9 cellular contexts compared by ENCODE assay signal in the genomic region with DNA sequence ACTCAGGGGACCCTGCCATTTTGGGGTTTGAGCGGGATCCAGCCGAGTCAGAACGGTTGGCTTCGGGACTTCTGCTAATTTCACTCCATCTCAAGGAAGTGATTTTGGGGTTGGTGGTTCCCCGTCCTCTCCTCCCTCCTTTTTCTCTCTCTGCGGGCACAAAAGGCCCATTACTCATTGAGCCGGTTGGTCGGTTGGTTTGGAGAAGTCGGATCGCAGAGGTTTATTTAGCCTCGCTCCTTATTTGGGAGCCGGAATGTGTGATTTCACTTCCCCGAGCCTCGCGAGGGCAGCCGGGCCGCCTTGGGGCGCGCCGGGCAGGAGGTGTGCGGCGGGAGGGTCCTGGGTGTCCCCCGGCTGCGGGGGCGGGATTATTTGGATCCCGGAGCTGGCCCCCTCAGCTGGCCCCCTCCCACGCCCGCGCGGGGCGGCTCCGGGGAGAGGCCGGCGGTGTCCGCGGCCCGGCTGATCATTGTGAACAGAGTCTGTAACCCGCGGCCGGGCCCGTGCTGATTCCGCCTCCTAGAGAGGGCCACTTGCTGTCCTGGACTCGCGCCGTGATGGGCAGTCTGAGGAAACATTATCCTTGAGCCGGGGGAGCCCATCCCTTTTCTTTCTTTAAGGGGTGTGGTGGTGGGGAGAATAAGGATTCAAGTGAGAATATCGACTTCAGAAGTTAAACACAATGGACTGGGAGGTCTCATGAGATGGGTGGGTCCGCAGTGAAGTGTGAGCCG. TPM values are rescaled to one million over a fixed set of nuclear protein-coding genes. Genes with fewer than 3 reads are reported as not detected.
A peak's percentile ranks its signal among the peaks of the same experiment; 100 is the strongest.
DNase-seq lines count a peak whose midpoint lies in the region; ATAC-seq, FAIRE-seq and TF ChIP-seq lines count a peak whose summit lies in the region.
"Had no signal": no experiment of that assay in that cellular context is flagged by ENCODE, and none has a peak within 500 bp of the region (broad histone marks: within the 10 kb centered on the region; RNA-seq: fewer than 3 reads in every experiment).

No MANE protein-coding gene starts in this region.

- intact Hi-C loops in natural killer cell (cut with micrococcal nuclease), result loop anchor here (2.0 to 5.0 kb wide), 3 partner anchors 17 to 41 kb away; no protein-coding TSS in a partner anchor

- no peaks in the 10 kb centered on the region for H3K9me3 Mint-ChIP-seq in activated T-cell treated with anti-CD3 and anti-CD28 coated beads, Interleukin-2, amount 50 U/mL, for 72 hours
- no peaks in the 10 kb centered on the region for H3K9me3 Mint-ChIP-seq in natural killer cell

- peaks cover 0 to 7% of the 10 kb centered on the region in 2 donors for H3K36me3 Mint-ChIP-seq in activated T-cell treated with anti-CD3 and anti-CD28 coated beads, Interleukin-2, amount 50 U/mL, for 72 hours (ENCODE audit: insufficient read depth in 2 of 2)
- no peaks in the 10 kb centered on the region for H3K36me3 Mint-ChIP-seq in natural killer cell

- H3K36me3 ChIP-seq in H7 (replicated peaks; ENCODE audit: control insufficient read depth, insufficient read depth, low read length), result no peaks in the 10 kb centered on the region

- H3K27me3 Mint-ChIP-seq in activated T-cell treated with anti-CD3 and anti-CD28 coated beads, Interleukin-2, amount 50 U/mL, for 72 hours (ENCODE audit: low read depth), result peaks cover 15% of the 10 kb centered on the region
- H3K27me3 Mint-ChIP-seq in natural killer cell (ENCODE audit: low read depth in 2 of 2), result no peaks in the 10 kb centered on the region

- H3K27ac Mint-ChIP-seq in activated T-cell treated with anti-CD3 and anti-CD28 coated beads, Interleukin-2, amount 50 U/mL, for 72 hours, result peak overlapping the region; percentile 94
- H3K27ac Mint-ChIP-seq in natural killer cell, result peak overlapping the region; percentile 96

- FAIRE-seq in D721Med (lab: Jason Lieb, UNC), result no peak
- FAIRE-seq: colon had no signal

- peak; percentile 55 to 69 for ATAC-seq in activated T-cell treated with anti-CD3 and anti-CD28 coated beads, Interleukin-2, amount 50 U/mL, for 72 hours (replicated peaks in 1 of 2)
- ATAC-seq in natural killer cell, result peak; percentile 31 to 56 (median 46)

- DNase-seq in EH (ENCODE audit: low read depth) (peak; percentile 87), H7 (peak; percentile 84), NCI-H69 (lab: John Stamatoyannopoulos, UW) (peak; percentile 70), fibroblast of mammary gland (ENCODE audit: low read depth) (peak; percentile 70), natural killer cell (peak; percentile 49), ureter (ENCODE audit: low spot score) (peak; percentile 68), D721Med (ENCODE audit: insufficient read length, low spot score) (no peak)
- peak; percentile 68 to 75 for DNase-seq in activated T-cell treated with anti-CD3 and anti-CD28 coated beads, Interleukin-2, amount 50 U/mL, for 72 hours

- H3K27me3 ChIP-seq in H7 (ENCODE audit: control insufficient read depth, insufficient read depth, low read length), result peaks cover 23% of the 10 kb centered on the region

- peak overlapping the region; percentile 75 for H3K4me3 ChIP-seq in H7 (ENCODE audit: insufficient read depth, low read depth, low read length)
- peak overlapping the region; percentile 96 for H3K4me3 ChIP-seq in fibroblast of mammary gland (ENCODE audit: control insufficient read depth, low read depth, low read length)

- peak overlapping the region; percentile 89 to 97 for H3K4me3 Mint-ChIP-seq in activated T-cell treated with anti-CD3 and anti-CD28 coated beads, Interleukin-2, amount 50 U/mL, for 72 hours
- peak overlapping the region; percentile 98 for H3K4me3 Mint-ChIP-seq in natural killer cell

- TF ChIP-seq CTCF in fibroblast of mammary gland (conservative IDR thresholded peaks at IDR 0.05; ENCODE audit: control insufficient read depth, insufficient read depth, low read depth, low read length), result no peak
- TF ChIP-seq CTCF in natural killer cell (IDR thresholded peaks at IDR 0.05), result no peak
- TF ChIP-seq CTCF in D721Med (IDR thresholded peaks at IDR 0.05; ENCODE audit: insufficient read depth, missing control alignments), result no peak

- H3K4me1 Mint-ChIP-seq in activated T-cell treated with anti-CD3 and anti-CD28 coated beads, Interleukin-2, amount 50 U/mL, for 72 hours (ENCODE audit: low read depth), result peaks cover 63% of the 10 kb centered on the region
- peaks cover 46 to 57% of the 10 kb centered on the region in 2 donors for H3K4me1 Mint-ChIP-seq in natural killer cell

RNA-seq across cellular contexts. Expression of gene MAPKAPK2, which starts 1.2 kb away (rescaled TPM):
- 67.7 and 77.8 TPM in 2 replicates for total RNA-seq in H7 (2014; rRNA removed; shearing (Covaris generic))
- total RNA-seq in activated T-cell treated with anti-CD3 and anti-CD28 coated beads, Interleukin-2, amount 50 U/mL, for 72 hours, result 100 to 1,000 TPM; 101 to 102 TPM
- total RNA-seq in natural killer cell (100 to 1,000 TPM; 137 to 197 (median 178) TPM), ureter (69.8 TPM)

RNA-seq across cellular contexts. Expression of gene DYRK3, which starts 50.6 kb away (rescaled TPM):
- total RNA-seq in H7 (2014; rRNA removed; shearing (Covaris generic)), result 28.3 and 28.4 TPM in 2 replicates
- total RNA-seq in activated T-cell treated with anti-CD3 and anti-CD28 coated beads, Interleukin-2, amount 50 U/mL, for 72 hours, result 1 to 10 TPM; 5.9 to 8.7 TPM
- under 1 TPM; 0.16 to 0.66 (median 0.43) TPM for total RNA-seq in natural killer cell
- 4.8 TPM for total RNA-seq in ureter
